ENCODE assay signal across 1 cellular context in the genomic region with DNA sequence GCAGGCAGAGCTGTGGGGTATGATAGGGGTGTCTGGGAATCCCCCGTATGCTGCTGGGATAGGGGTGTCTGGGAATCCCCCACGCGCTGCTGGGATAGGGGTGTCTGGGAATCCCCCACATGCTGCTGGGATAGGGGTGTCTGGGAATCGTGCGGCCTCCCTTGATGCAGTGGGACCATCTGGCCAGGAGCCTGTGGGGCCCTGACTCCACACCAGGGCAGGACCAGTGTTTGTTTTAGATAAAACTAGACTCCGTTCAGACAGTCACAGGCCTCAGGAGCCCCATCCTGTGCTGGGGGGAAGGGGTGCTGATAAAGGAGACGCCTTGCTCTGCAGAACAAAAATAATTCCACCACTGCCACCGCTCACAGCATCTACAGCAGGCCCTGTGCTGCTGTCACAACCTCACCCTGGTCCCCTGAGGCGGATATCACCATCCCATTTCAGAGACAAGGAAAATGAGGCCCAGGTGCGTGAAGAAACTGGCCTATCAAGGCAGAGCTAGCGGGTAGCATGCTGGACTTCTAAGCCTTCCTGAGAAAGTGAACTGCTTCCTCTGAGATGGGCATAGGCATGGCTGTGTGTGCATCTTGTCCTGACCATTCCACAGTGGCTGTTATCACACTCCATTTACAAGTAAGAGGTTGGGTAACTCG.
TF ChIP-seq lines count a peak whose summit lies in the region.

No MANE protein-coding gene starts in this region.

TF ChIP-seq in endothelial cell of umbilical vein, 7 proteins besides CTCF, POLR2A, EP300 and RAD21:
- no peak for TF ChIP-seq EZH2 (IDR thresholded peaks at IDR 0.05; ENCODE audit: borderline replicate concordance, low read depth, low read length, severe bottlenecking)
- TF ChIP-seq MYC (IDR thresholded peaks at IDR 0.05; ENCODE audit: low read depth, low read length): no peak
- no peak for TF ChIP-seq GATA2 (IDR thresholded peaks at IDR 0.05; ENCODE audit: insufficient read depth, insufficient read length, low read depth, low read length)
- no peak for TF ChIP-seq FOS (IDR thresholded peaks at IDR 0.05; ENCODE audit: borderline replicate concordance, insufficient read depth, low read length)
- TF ChIP-seq POLR2AphosphoS5 (IDR thresholded peaks at IDR 0.05; ENCODE audit: insufficient read depth, low read depth, low read length): no peak
- TF ChIP-seq, protein P1, sequence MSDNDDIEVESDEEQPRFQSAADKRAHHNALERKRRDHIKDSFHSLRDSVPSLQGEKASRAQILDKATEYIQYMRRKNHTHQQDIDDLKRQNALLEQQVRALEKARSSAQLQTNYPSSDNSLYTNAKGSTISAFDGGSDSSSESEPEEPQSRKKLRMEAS (IDR thresholded peaks at IDR 0.05; ENCODE audit: insufficient read depth, insufficient read length): no peak
- no peak for TF ChIP-seq JUN (IDR thresholded peaks at IDR 0.05; ENCODE audit: borderline replicate concordance, insufficient read depth, insufficient read length, low read depth)
